In genomic region chr6:16725145-16725864, GRCh38 we compare ENCODE assay signal across 10 cellular contexts. TPM values are rescaled to one million over a fixed set of nuclear protein-coding genes. Genes with fewer than 3 reads are reported as not detected.
DNase-seq lines count a peak whose midpoint lies in the region; ATAC-seq and TF ChIP-seq lines count a peak whose summit lies in the region.
"Had no signal": no experiment of that assay in that cellular context is flagged by ENCODE, and none has a peak within 500 bp of the region (broad histone marks: within the 10 kb centered on the region; RNA-seq: fewer than 3 reads in every experiment).

No MANE protein-coding gene starts in this region.

- no peak for TF ChIP-seq CTCF in AG10803 (conservative IDR thresholded peaks at IDR 0.05; ENCODE audit: low read length)
- no peak for TF ChIP-seq CTCF in omental fat pad (IDR thresholded peaks at IDR 0.05)

- ATAC-seq in esophagus mucosa (peak; percentile 28), omental fat pad (ENCODE audit: low FRiP score) (peak; percentile 69), GM21737 (IDR thresholded peaks at IDR 0.05; ENCODE audit: unreplicated experiment) (no peak)

- DNase-seq in AG10803 (ENCODE audit: low read depth) (peak; percentile 94), MV-4-11 (lab: John Stamatoyannopoulos, UW) (peak; percentile 61), omental fat pad (ENCODE audit: low spot score) (no peak), NCI-H1105 (lab: John Stamatoyannopoulos, UW) (no peak)
- DNase-seq in activated CD4-positive, alpha-beta T cell treated with anti-CD3 and anti-CD28 coated beads, Interleukin-2, amount 50 U/mL, for 4 hours = no peak
- no peak for DNase-seq in stimulated activated CD4-positive, alpha-beta T cell treated with anti-CD3 and anti-CD28 coated beads, Interleukin-15, amount 100 ng/mL, for 24 hours
- DNase-seq: NCI-H187 treated with DMSO at 0.1 percent for 48 hours; stimulated activated CD4-positive, alpha-beta T cell treated with anti-CD3 and anti-CD28 coated beads, Interleukin-4, amount 100 ng/mL, for 4 hours had no signal

- peak overlapping the region; percentile 28 for H3K4me3 ChIP-seq in AG10803 (ENCODE audit: low read length)

RNA-seq across cellular contexts. Expression of gene ATXN1, which starts 36.0 kb away (rescaled TPM):
- 29.3 TPM for total RNA-seq in esophagus mucosa
- total RNA-seq in omental fat pad = 10 to 100 TPM; 26.4 to 46.4 (median 36.1) TPM

Comparison
In these comparisons a context has a peak if more than half of its experiments do, and no peak if none do; other contexts are left out.
1. DNase-seq: peak in AG10803 (single experiment) and MV-4-11 (single experiment); none in omental fat pad (single experiment), NCI-H1105 (single experiment), activated CD4-positive, alpha-beta T cell treated with anti-CD3 and anti-CD28 coated beads, Interleukin-2, amount 50 U/mL, for 4 hours (0 of 2) and stimulated activated CD4-positive, alpha-beta T cell treated with anti-CD3 and anti-CD28 coated beads, Interleukin-15, amount 100 ng/mL, for 24 hours (single experiment).